In genomic region chr2:120477198-120477597, GRCh38 we compare ENCODE assay signal across 19 cellular contexts.
"Had no signal": no experiment of that assay in that cellular context is flagged by ENCODE, and none has a peak within 500 bp of the region (broad histone marks: within the 10 kb centered on the region; RNA-seq: fewer than 3 reads in every experiment).

No MANE protein-coding gene starts in this region.

- DNase-seq: activated CD4-positive, alpha-beta memory T cell treated with anti-CD3 and anti-CD28 coated beads, Interleukin-2, amount 10 ng/mL, durations not matched to agents 7 days and 5 days; activated CD4-positive, alpha-beta T cell treated with anti-CD3 and anti-CD28 coated beads for 36 hours; activated CD4-positive, alpha-beta T cell treated with anti-CD3 and anti-CD28 coated beads, Interleukin-2, amount 50 U/mL, for 1 hour; activated gamma-delta T cell; activated naive CD4-positive, alpha-beta T cell treated with anti-CD3 and anti-CD28 coated beads for 36 hours; amygdala; Karpas-422; MM.1S; NCI-H1105; NCI-H1436; NCI-H1694 treated with DMSO at 0.1 percent for 48 hours; NCI-H2029 treated with DMSO at 0.1 percent for 48 hours; NCI-H2227 treated with DMSO at 0.1 percent for 48 hours; NCI-H526; NCI-H82; T-cell; T-helper 2 cell; T1000 had no signal

- H3K27ac ChIP-seq: SK-N-MC had no signal

- H3K4me3 ChIP-seq: SK-N-MC had no signal
